ENCODE assay signal across 7 cellular contexts in the genomic region with DNA sequence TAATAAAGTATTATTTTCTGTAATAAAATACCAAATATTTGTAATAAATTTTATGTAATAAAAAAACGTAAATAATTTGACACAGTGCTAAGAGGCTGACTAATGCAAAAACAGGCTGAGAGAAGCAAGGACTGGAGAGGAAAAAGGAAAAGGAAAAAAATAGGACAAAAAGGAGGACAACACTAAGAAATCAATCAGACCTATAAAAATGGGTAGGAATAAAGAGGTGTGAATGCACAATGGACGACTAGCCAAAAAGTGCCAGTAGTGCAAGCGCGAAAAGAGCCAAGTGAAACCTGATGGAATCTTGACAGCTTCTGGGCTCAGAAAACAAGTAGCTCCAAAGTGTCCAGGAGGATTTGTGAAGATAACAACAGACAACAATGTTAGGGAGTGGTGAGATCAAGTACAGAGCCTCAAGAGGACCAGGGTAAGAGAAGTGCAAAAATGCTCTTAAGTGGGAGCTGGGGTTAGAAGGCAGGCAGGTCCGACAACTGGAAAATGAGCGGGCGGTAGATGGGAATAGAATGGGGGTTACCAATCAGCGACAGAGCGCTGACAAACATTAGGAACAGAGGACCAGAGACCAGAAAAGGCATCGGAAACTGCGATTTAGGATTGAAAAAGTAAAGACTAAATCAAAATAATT. TPM values are rescaled to one million over a fixed set of nuclear protein-coding genes. Genes with fewer than 3 reads are reported as not detected.
DNase-seq lines count a peak whose midpoint lies in the region; ATAC-seq, FAIRE-seq and TF ChIP-seq lines count a peak whose summit lies in the region.

No MANE protein-coding gene starts in this region.

- no peak overlapping the region for H3K23ac ChIP-seq in trophoblast cell (ENCODE audit: low read length)

- TF ChIP-seq POLR2A in GM12891 (IDR thresholded peaks at IDR 0.05; ENCODE audit: low read depth, low read length): no peak

- DNase-seq in GM12891 (ENCODE audit: insufficient read length, low spot score): no peak
- DNase-seq in RPMI8226: peak; percentile 36
- no peak for DNase-seq in foreskin keratinocyte
- DNase-seq in trophoblast cell: peak in 1 of 2 donors; percentile 31
- DNase-seq in central memory CD4-positive, alpha-beta T cell: no peak

- H4K91ac ChIP-seq in trophoblast cell (ENCODE audit: low read depth, low read length): peak overlapping the region; percentile 17

- H2AFZ ChIP-seq in trophoblast cell (ENCODE audit: insufficient read depth, low read length, poor library complexity): no peak overlapping the region

- H3K4ac ChIP-seq in trophoblast cell (ENCODE audit: low read depth, low read length): peak overlapping the region; percentile 40

- no peaks in the 10 kb centered on the region for H3K9me3 ChIP-seq in trophoblast cell (ENCODE audit: insufficient read depth, low read depth, low read length)

- peaks cover 8% of the 10 kb centered on the region for H3K79me1 ChIP-seq in trophoblast cell (ENCODE audit: low read length)

- H2BK12ac ChIP-seq in trophoblast cell (ENCODE audit: low read length): no peak overlapping the region

- FAIRE-seq in GM12891 (lab: Jason Lieb, UNC): peak; percentile 5

- H3K4me2 ChIP-seq in trophoblast cell (ENCODE audit: low read length): peak overlapping the region; percentile 97

- peaks cover 5% of the 10 kb centered on the region for H3K79me2 ChIP-seq in trophoblast cell (ENCODE audit: control insufficient read depth, insufficient read depth, low read length, poor library complexity)

- H3K4me3 ChIP-seq in trophoblast cell (ENCODE audit: low read depth, low read length): peak overlapping the region; percentile 58

- H2AK5ac ChIP-seq in trophoblast cell (ENCODE audit: low read length): no peak overlapping the region

- H4K12ac ChIP-seq in trophoblast cell (ENCODE audit: low read depth, low read length): no peak overlapping the region

- no peak overlapping the region for H2BK5ac ChIP-seq in trophoblast cell (ENCODE audit: low read depth, low read length, poor library complexity)

- H3K27ac ChIP-seq in foreskin keratinocyte (peak overlapping the region; percentile 97), trophoblast cell (ENCODE audit: low read depth, low read length) (no peak overlapping the region)

- TF ChIP-seq CTCF in foreskin keratinocyte (conservative IDR thresholded peaks at IDR 0.05): no peak

- no peak overlapping the region for H3K14ac ChIP-seq in trophoblast cell (ENCODE audit: low read length)

- H3K27me3 ChIP-seq in foreskin keratinocyte: no peaks in the 10 kb centered on the region
- H3K27me3 ChIP-seq in trophoblast cell (ENCODE audit: insufficient read depth, low read length): no peaks in the 10 kb centered on the region

- no CpG with 5 or more reads among the region's 11 CpGs for WGBS in trophoblast cell (ENCODE audit: extremely low coverage, insufficient coverage, insufficient read length)

- no peaks in the 10 kb centered on the region for H3K36me3 ChIP-seq in trophoblast cell (ENCODE audit: control insufficient read depth in 1 of 2, insufficient read depth in 2 of 2, low read length in 2 of 2)

- H3K4me1 ChIP-seq in foreskin keratinocyte (no peaks in the 10 kb centered on the region), trophoblast cell (ENCODE audit: control insufficient read depth in 1 of 2, insufficient read depth in 2 of 2, low read length in 2 of 2) (peaks cover 2 to 5% of the 10 kb centered on the region in 2 experiments)

- no peak overlapping the region for H2BK120ac ChIP-seq in trophoblast cell (ENCODE audit: insufficient read depth, low read length, poor library complexity)

- ATAC-seq in HG02870 (IDR thresholded peaks at IDR 0.05; ENCODE audit: unreplicated experiment) (peak; percentile 6), foreskin keratinocyte (peak; percentile 9), GM18498 (IDR thresholded peaks at IDR 0.05; ENCODE audit: unreplicated experiment) (no peak)

- no peak overlapping the region for H4K8ac ChIP-seq in trophoblast cell (ENCODE audit: low read depth, low read length)

- peak overlapping the region; percentile 2 for H3K9ac ChIP-seq in trophoblast cell (ENCODE audit: low read length)

- no peak overlapping the region for H3K18ac ChIP-seq in trophoblast cell (ENCODE audit: low read length)

TF ChIP-seq in GM12891, 5 proteins besides CTCF, POLR2A, EP300 and RAD21:
- no peak for TF ChIP-seq POU2F2 (IDR thresholded peaks at IDR 0.05; ENCODE audit: low read depth, low read length)
- TF ChIP-seq SPI1 (IDR thresholded peaks at IDR 0.05; ENCODE audit: low read depth, low read length): no peak
- TF ChIP-seq TAF1 (IDR thresholded peaks at IDR 0.05; ENCODE audit: low read depth, low read length): no peak
- TF ChIP-seq POLR2AphosphoS5 (IDR thresholded peaks at IDR 0.05; ENCODE audit: low read depth, low read length): no peak
- no peak for TF ChIP-seq PAX5 (IDR thresholded peaks at IDR 0.05; ENCODE audit: insufficient read depth, low read length, severe bottlenecking)

RNA-seq across cellular contexts. Expression of a gene that starts 1.2 kb away (rescaled TPM):
- polyA plus RNA-seq in GM12891 (2012; ENCODE audit: low read depth, missing spikeins): 7.0 TPM
- 11.3 and 12.1 TPM in 2 replicates for total RNA-seq in foreskin keratinocyte
- 2.7 and 3.9 TPM in 2 replicates for polyA plus RNA-seq in foreskin keratinocyte
- polyA plus RNA-seq in trophoblast cell (2013): 21.6 and 21.9 TPM in 2 replicates
